ENCODE assay signal across 1 cellular context in genomic region chr14:103293465-103293864, GRCh38.
TF ChIP-seq lines count a peak whose summit lies in the region.

No MANE protein-coding gene starts in this region.

TF ChIP-seq in HepG2, 621 proteins besides CTCF, POLR2A, EP300 and RAD21 (continued from another document):
- TF ChIP-seq, protein P1, sequence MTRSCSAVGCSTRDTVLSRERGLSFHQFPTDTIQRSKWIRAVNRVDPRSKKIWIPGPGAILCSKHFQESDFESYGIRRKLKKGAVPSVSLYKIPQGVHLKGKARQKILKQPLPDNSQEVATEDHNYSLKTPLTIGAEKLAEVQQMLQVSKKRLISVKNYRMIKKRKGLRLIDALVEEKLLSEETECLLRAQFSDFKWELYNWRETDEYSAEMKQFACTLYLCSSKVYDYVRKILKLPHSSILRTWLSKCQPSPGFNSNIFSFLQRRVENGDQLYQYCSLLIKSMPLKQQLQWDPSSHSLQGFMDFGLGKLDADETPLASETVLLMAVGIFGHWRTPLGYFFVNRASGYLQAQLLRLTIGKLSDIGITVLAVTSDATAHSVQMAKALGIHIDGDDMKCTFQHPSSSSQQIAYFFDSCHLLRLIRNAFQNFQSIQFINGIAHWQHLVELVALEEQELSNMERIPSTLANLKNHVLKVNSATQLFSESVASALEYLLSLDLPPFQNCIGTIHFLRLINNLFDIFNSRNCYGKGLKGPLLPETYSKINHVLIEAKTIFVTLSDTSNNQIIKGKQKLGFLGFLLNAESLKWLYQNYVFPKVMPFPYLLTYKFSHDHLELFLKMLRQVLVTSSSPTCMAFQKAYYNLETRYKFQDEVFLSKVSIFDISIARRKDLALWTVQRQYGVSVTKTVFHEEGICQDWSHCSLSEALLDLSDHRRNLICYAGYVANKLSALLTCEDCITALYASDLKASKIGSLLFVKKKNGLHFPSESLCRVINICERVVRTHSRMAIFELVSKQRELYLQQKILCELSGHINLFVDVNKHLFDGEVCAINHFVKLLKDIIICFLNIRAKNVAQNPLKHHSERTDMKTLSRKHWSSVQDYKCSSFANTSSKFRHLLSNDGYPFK (CRISPR knock-in tag; IDR thresholded peaks at IDR 0.05; ENCODE audit: borderline replicate concordance): no peak
- no peak for TF ChIP-seq HMG20B (CRISPR knock-in tag; conservative IDR thresholded peaks at IDR 0.05)
- no peak for TF ChIP-seq ZNF761 (CRISPR knock-in tag; conservative IDR thresholded peaks at IDR 0.05)
- no peak for TF ChIP-seq ARHGAP35 (CRISPR knock-in tag; IDR thresholded peaks at IDR 0.05; ENCODE audit: borderline replicate concordance)
- no peak for TF ChIP-seq ELF3 (CRISPR knock-in tag; IDR thresholded peaks at IDR 0.05)
- TF ChIP-seq FOXP1 (IDR thresholded peaks at IDR 0.05): no peak
- TF ChIP-seq FOXP1 (CRISPR knock-in tag; IDR thresholded peaks at IDR 0.05): no peak
- TF ChIP-seq CC2D1A (CRISPR knock-in tag; IDR thresholded peaks at IDR 0.05): no peak
